ENCODE assay signal across 29 cellular contexts in genomic region chr2:204434660-204435462, GRCh38.
DNase-seq lines count a peak whose midpoint lies in the region; FAIRE-seq and TF ChIP-seq lines count a peak whose summit lies in the region.
"Had no signal": no experiment of that assay in that cellular context is flagged by ENCODE, and none has a peak within 500 bp of the region (broad histone marks: within the 10 kb centered on the region; RNA-seq: fewer than 3 reads in every experiment).

No MANE protein-coding gene starts in this region.

- no peak for FAIRE-seq in astrocyte (lab: Jason Lieb, UNC)
- FAIRE-seq in GM12892 (lab: Jason Lieb, UNC): no peak

- no peak overlapping the region for H3K4me3 Mint-ChIP-seq in activated naive CD4-positive, alpha-beta T cell treated with anti-CD3 and anti-CD28 coated beads, Interleukin-2, amount 10 ng/mL, durations not matched to agents 7 days and 5 days
- no peak overlapping the region for H3K4me3 Mint-ChIP-seq in activated naive CD4-positive, alpha-beta T cell treated with anti-CD3 and anti-CD28 coated beads for 36 hours
- no peak overlapping the region for H3K4me3 Mint-ChIP-seq in astrocyte (ENCODE audit: unreplicated experiment)
- H3K4me3 Mint-ChIP-seq: activated CD8-positive, alpha-beta T cell treated with anti-CD3 and anti-CD28 coated beads for 36 hours; activated T-helper 1 cell treated with anti-CD3 and anti-CD28 coated beads, Interleukin-12 subunit alpha, Interleukin-12 subunit beta, Interleukin-2, Interleukin-4 antibody, amounts not matched to agents 30 ng/mL and 10 ng/mL and 1 ng/mL, durations not matched to agents 14 hours and 24 hours and 36 hours; IgD-negative memory B cell; mesothelial cell of epicardium; naive B cell had no signal

- TF ChIP-seq CTCF in astrocyte (IDR thresholded peaks at IDR 0.05; ENCODE audit: insufficient read depth, low read depth, low read length): no peak

- H4K20me1 ChIP-seq in astrocyte (ENCODE audit: insufficient read depth, low read length): no peaks in the 10 kb centered on the region

- no peaks in the 10 kb centered on the region for H3K9me3 ChIP-seq in astrocyte (ENCODE audit: insufficient read depth, low read depth, low read length)
- H3K9me3 ChIP-seq: psoas muscle had no signal

- H2AFZ ChIP-seq in astrocyte (ENCODE audit: low read depth, low read length): no peak overlapping the region

- H3K4me1 ChIP-seq in astrocyte (ENCODE audit: insufficient read depth, low read length): no peaks in the 10 kb centered on the region
- H3K4me1 ChIP-seq: Caco-2, psoas muscle, transverse colon had no signal

- H3K27ac Mint-ChIP-seq in activated naive CD4-positive, alpha-beta T cell treated with anti-CD3 and anti-CD28 coated beads, Interleukin-2, amount 10 ng/mL, durations not matched to agents 7 days and 5 days: peak overlapping the region; percentile 28
- H3K27ac Mint-ChIP-seq in activated naive CD4-positive, alpha-beta T cell treated with anti-CD3 and anti-CD28 coated beads for 36 hours: no peak overlapping the region
- H3K27ac Mint-ChIP-seq in astrocyte (ENCODE audit: unreplicated experiment): peak overlapping the region; percentile 72
- H3K27ac Mint-ChIP-seq: activated CD8-positive, alpha-beta T cell treated with anti-CD3 and anti-CD28 coated beads for 36 hours; activated T-helper 1 cell treated with anti-CD3 and anti-CD28 coated beads, Interleukin-12 subunit alpha, Interleukin-12 subunit beta, Interleukin-2, Interleukin-4 antibody, amounts not matched to agents 30 ng/mL and 10 ng/mL and 1 ng/mL, durations not matched to agents 14 hours and 24 hours and 36 hours; IgD-negative memory B cell; mesothelial cell of epicardium; naive B cell had no signal

- peaks cover 11% of the 10 kb centered on the region for H3K9me3 Mint-ChIP-seq in activated naive CD4-positive, alpha-beta T cell treated with anti-CD3 and anti-CD28 coated beads, Interleukin-2, amount 10 ng/mL, durations not matched to agents 7 days and 5 days
- peaks cover 13% of the 10 kb centered on the region for H3K9me3 Mint-ChIP-seq in activated naive CD4-positive, alpha-beta T cell treated with anti-CD3 and anti-CD28 coated beads for 36 hours
- peaks cover 12% of the 10 kb centered on the region for H3K9me3 Mint-ChIP-seq in astrocyte (ENCODE audit: unreplicated experiment)

- no peak for DNase-seq in activated naive CD4-positive, alpha-beta T cell treated with anti-CD3 and anti-CD28 coated beads, Interleukin-2, amount 10 ng/mL, durations not matched to agents 7 days and 5 days
- no peak for DNase-seq in activated naive CD4-positive, alpha-beta T cell treated with anti-CD3 and anti-CD28 coated beads for 36 hours
- DNase-seq in astrocyte (ENCODE audit: low read depth) (no peak), fibroblast of peridontal ligament (ENCODE audit: extremely low read depth) (peak; percentile 67), NOMO-1 treated with dmso at 0.1 percent for 144 hours (lab: John Stamatoyannopoulos, UW; ENCODE audit: unreplicated experiment) (no peak), GM12892 (ENCODE audit: insufficient read length) (no peak), medulla oblongata (ENCODE audit: extremely low spot score) (no peak), HPDE6-E6E7 (ENCODE audit: extremely low spot score) (no peak)
- DNase-seq: activated CD4-positive, alpha-beta T cell treated with anti-CD3 and anti-CD28 coated beads for 1 hour; activated CD8-positive, alpha-beta memory T cell treated with anti-CD3 and anti-CD28 coated beads, Interleukin-2, amount 50 U/mL, for 48 hours; activated CD8-positive, alpha-beta T cell treated with anti-CD3 and anti-CD28 coated beads for 36 hours; activated naive CD4-positive, alpha-beta T cell treated with Interleukin-2 at 50 U/mL for 16 hours; Caco-2; GF-D8; islet precursor cell; left ventricle myocardium superior; naive B cell; NCI-H1092 treated with DMSO at 0.1 percent for 48 hours; NCI-H187; NCI-H446 treated with DMSO at 0.1 percent for 48 hours; nucleus accumbens; psoas muscle; stimulated activated CD4-positive, alpha-beta T cell treated with anti-CD3 and anti-CD28 coated beads, Interleukin-4, amount 100 ng/mL, for 24 hours; transverse colon had no signal

- no peak overlapping the region for H3K9ac ChIP-seq in astrocyte (ENCODE audit: low read length)

- no peak overlapping the region for H3K4me2 ChIP-seq in astrocyte (ENCODE audit: low read length)

- no peaks in the 10 kb centered on the region for H3K4me1 Mint-ChIP-seq in activated naive CD4-positive, alpha-beta T cell treated with anti-CD3 and anti-CD28 coated beads, Interleukin-2, amount 10 ng/mL, durations not matched to agents 7 days and 5 days
- no peaks in the 10 kb centered on the region for H3K4me1 Mint-ChIP-seq in activated naive CD4-positive, alpha-beta T cell treated with anti-CD3 and anti-CD28 coated beads for 36 hours (ENCODE audit: low read depth)
- peaks cover 11% of the 10 kb centered on the region for H3K4me1 Mint-ChIP-seq in astrocyte (ENCODE audit: low read depth, unreplicated experiment)
- H3K4me1 Mint-ChIP-seq: IgD-negative memory B cell, naive B cell had no signal

- H3K4me3 ChIP-seq in astrocyte (ENCODE audit: insufficient read depth, low read depth, low read length): no peak overlapping the region
- H3K4me3 ChIP-seq: psoas muscle, transverse colon had no signal

- no peaks in the 10 kb centered on the region for H3K79me2 ChIP-seq in astrocyte (ENCODE audit: insufficient read depth, low read length)

- intact Hi-C loops in activated naive CD4-positive, alpha-beta T cell treated with anti-CD3 and anti-CD28 coated beads for 36 hours (cut with micrococcal nuclease): no loop called here

- H3K36me3 Mint-ChIP-seq in activated naive CD4-positive, alpha-beta T cell treated with anti-CD3 and anti-CD28 coated beads, Interleukin-2, amount 10 ng/mL, durations not matched to agents 7 days and 5 days: no peaks in the 10 kb centered on the region
- no peaks in the 10 kb centered on the region for H3K36me3 Mint-ChIP-seq in activated naive CD4-positive, alpha-beta T cell treated with anti-CD3 and anti-CD28 coated beads for 36 hours (ENCODE audit: low read depth)
- peaks cover 3% of the 10 kb centered on the region for H3K36me3 Mint-ChIP-seq in astrocyte (ENCODE audit: low read depth, unreplicated experiment)
- H3K36me3 Mint-ChIP-seq: IgD-negative memory B cell, naive B cell had no signal

- peaks cover 3% of the 10 kb centered on the region for H3K27me3 ChIP-seq in astrocyte (ENCODE audit: insufficient read depth, low read length)
- H3K27me3 ChIP-seq: transverse colon had no signal

- peaks cover 9% of the 10 kb centered on the region for H3K27me3 Mint-ChIP-seq in activated naive CD4-positive, alpha-beta T cell treated with anti-CD3 and anti-CD28 coated beads, Interleukin-2, amount 10 ng/mL, durations not matched to agents 7 days and 5 days
- peaks cover 20% of the 10 kb centered on the region for H3K27me3 Mint-ChIP-seq in activated naive CD4-positive, alpha-beta T cell treated with anti-CD3 and anti-CD28 coated beads for 36 hours (ENCODE audit: low read depth)
- peaks cover 2% of the 10 kb centered on the region for H3K27me3 Mint-ChIP-seq in astrocyte (ENCODE audit: low read depth, unreplicated experiment)

- no peak for TF ChIP-seq POLR2A in GM12892 (IDR thresholded peaks at IDR 0.05; ENCODE audit: low read depth, low read length)

- CTCF ChIA-PET in activated naive CD4-positive, alpha-beta T cell treated with anti-CD3 and anti-CD28 coated beads, Interleukin-2, amount 10 ng/mL, durations not matched to agents 7 days and 5 days (lab: Charles Lee): no interaction called here
- CTCF ChIA-PET in activated naive CD4-positive, alpha-beta T cell treated with anti-CD3 and anti-CD28 coated beads for 36 hours (lab: Charles Lee): no interaction called here

- no peak overlapping the region for H3K27ac ChIP-seq in astrocyte (ENCODE audit: low read depth, low read length)
- H3K27ac ChIP-seq: 22Rv1, C4-2B, psoas muscle had no signal

- no peaks in the 10 kb centered on the region for H3K36me3 ChIP-seq in astrocyte (ENCODE audit: insufficient read depth, low read length)
- H3K36me3 ChIP-seq: transverse colon had no signal
